Comparison of ENCODE assay signal across 21 cellular contexts in the genomic region with DNA sequence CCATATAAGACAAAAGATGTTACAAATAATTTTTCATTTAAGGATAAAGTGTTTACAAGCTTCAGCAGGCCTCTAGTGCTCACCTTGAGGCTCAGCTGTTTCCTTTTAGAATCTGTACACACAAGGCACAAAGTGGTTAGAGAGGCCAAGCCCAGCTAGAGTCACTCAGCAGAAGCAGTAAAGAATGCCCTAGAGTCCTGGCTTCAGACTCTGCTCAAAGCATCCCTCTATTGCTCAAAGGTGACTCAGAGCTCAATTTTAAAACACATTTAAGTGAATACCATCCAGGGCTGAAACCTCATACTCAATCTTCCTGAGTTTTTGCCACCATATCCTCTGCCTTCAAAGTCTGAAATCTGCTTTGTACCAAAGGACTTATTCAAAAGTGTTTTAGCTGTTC. TPM values are rescaled to one million over a fixed set of nuclear protein-coding genes. Genes with fewer than 3 reads are reported as not detected.
DNase-seq lines count a peak whose midpoint lies in the region; ATAC-seq and TF ChIP-seq lines count a peak whose summit lies in the region.
"Had no signal": no experiment of that assay in that cellular context is flagged by ENCODE, and none has a peak within 500 bp of the region (broad histone marks: within the 10 kb centered on the region; RNA-seq: fewer than 3 reads in every experiment).

No MANE protein-coding gene starts in this region.

- no peak overlapping the region for H2BK120ac ChIP-seq in neuronal stem cell (ENCODE audit: low read depth, low read length)

- H3K18ac ChIP-seq in neuronal stem cell (ENCODE audit: low read length), result no peak overlapping the region

- H4K20me1 ChIP-seq in GM23248 (ENCODE audit: insufficient read depth), result no peaks in the 10 kb centered on the region

- TF ChIP-seq CTCF in astrocyte of the spinal cord (IDR thresholded peaks at IDR 0.05; ENCODE audit: low read depth, low read length), result no peak
- TF ChIP-seq CTCF in foreskin fibroblast (IDR thresholded peaks at IDR 0.05; ENCODE audit: low read depth, low read length), result no peak

- no peaks in the 10 kb centered on the region for H3K36me3 ChIP-seq in GM23248 (ENCODE audit: low read depth)
- no peaks in the 10 kb centered on the region for H3K36me3 ChIP-seq in neuronal stem cell (replicated peaks in 1 of 2; ENCODE audit: control insufficient read depth in 2 of 2, insufficient read depth in 2 of 2, low read length in 2 of 2)
- H3K36me3 ChIP-seq: gastrocnemius medialis, sigmoid colon, vagina had no signal

- peaks cover 9% of the 10 kb centered on the region; the same call in 1 of the 2 replicates for H3K4me1 ChIP-seq in GM23248 (ENCODE audit: insufficient read depth)
- no peaks in the 10 kb centered on the region for H3K4me1 ChIP-seq in neuronal stem cell (ENCODE audit: control insufficient read depth in 2 of 2, insufficient read depth in 1 of 2, low read depth in 1 of 2, low read length in 2 of 2)
- H3K4me1 ChIP-seq: gastrocnemius medialis, sigmoid colon, vagina had no signal

- no peak overlapping the region for H3K14ac ChIP-seq in neuronal stem cell (ENCODE audit: low read length)

- no peaks in the 10 kb centered on the region for H3K27me3 Mint-ChIP-seq in T-helper 17 cell
- H3K27me3 Mint-ChIP-seq: CD4-positive, CD25-positive, alpha-beta regulatory T cell; memory B cell; naive B cell had no signal

- H3K9ac ChIP-seq in GM23248, result no peak overlapping the region
- no peak overlapping the region for H3K9ac ChIP-seq in neuronal stem cell (ENCODE audit: low read depth, low read length, poor library complexity)

- no peaks in the 10 kb centered on the region for H3K4me1 Mint-ChIP-seq in T-helper 17 cell
- H3K4me1 Mint-ChIP-seq: CD4-positive, CD25-positive, alpha-beta regulatory T cell; memory B cell; naive B cell had no signal

- H3K27ac ChIP-seq in GM23248, result peak overlapping the region; percentile 21; the same call in 1 of the 2 replicates
- H3K27ac ChIP-seq in neuronal stem cell (replicated peaks; ENCODE audit: low read length), result no peak overlapping the region
- H3K27ac ChIP-seq: gastrocnemius medialis, sigmoid colon, vagina had no signal

- peaks cover 23% of the 10 kb centered on the region for H3F3A ChIP-seq in GM23248 (ENCODE audit: insufficient read depth)

- H3K4me3 ChIP-seq in GM23248, result no peak overlapping the region
- no peak overlapping the region for H3K4me3 ChIP-seq in astrocyte of the spinal cord (ENCODE audit: low read depth, low read length)
- H3K4me3 ChIP-seq in foreskin fibroblast (ENCODE audit: low read depth in 1 of 2, low read length in 2 of 2), result no peak overlapping the region
- no peak overlapping the region for H3K4me3 ChIP-seq in neuronal stem cell (ENCODE audit: low read length in 2 of 2)
- H3K4me3 ChIP-seq: gastrocnemius medialis, sigmoid colon, vagina had no signal

- no peak overlapping the region for H2BK12ac ChIP-seq in neuronal stem cell (ENCODE audit: low read length)

- no peak overlapping the region for H3K4ac ChIP-seq in neuronal stem cell (ENCODE audit: low read length)

- H2AK5ac ChIP-seq in neuronal stem cell (ENCODE audit: low read depth, low read length), result no peak overlapping the region

- H3K79me2 ChIP-seq in GM23248 (ENCODE audit: insufficient read depth), result no peaks in the 10 kb centered on the region

- H2BK15ac ChIP-seq in neuronal stem cell (ENCODE audit: low read length), result no peak overlapping the region

- H3K9me3 ChIP-seq in GM23248 (ENCODE audit: low read depth) (no peaks in the 10 kb centered on the region), T-helper 17 cell (ENCODE audit: control insufficient read depth, low read length, poor library complexity, severe bottlenecking) (no peaks in the 10 kb centered on the region), neuronal stem cell (replicated peaks in 1 of 2; ENCODE audit: control insufficient read depth in 2 of 2, insufficient read depth in 1 of 2, low read depth in 1 of 2, low read length in 2 of 2) (no peaks in the 10 kb centered on the region)
- H3K9me3 ChIP-seq: gastrocnemius medialis, sigmoid colon, vagina had no signal

- ATAC-seq in T-helper 17 cell, result no peak
- ATAC-seq: gastrocnemius medialis had no signal

- no peaks in the 10 kb centered on the region for H3K36me3 Mint-ChIP-seq in T-helper 17 cell (ENCODE audit: low read depth)

- no peaks in the 10 kb centered on the region for H3K79me1 ChIP-seq in neuronal stem cell (ENCODE audit: low read depth, low read length)

- in situ Hi-C loops in GM23248 (cut with MboI) (no loop called here), astrocyte of the spinal cord (cut with HindIII; ENCODE audit: low sequenced_read_pairs) (no loop called here)

- no peak overlapping the region for H3K23ac ChIP-seq in neuronal stem cell (ENCODE audit: low read depth, low read length, poor library complexity)

- H4K8ac ChIP-seq in neuronal stem cell (ENCODE audit: low read depth, low read length), result no peak overlapping the region

- H2AFZ ChIP-seq in GM23248, result no peak overlapping the region
- H2AFZ ChIP-seq in neuronal stem cell (ENCODE audit: low read length), result no peak overlapping the region

- no peaks in the 10 kb centered on the region for H3K9me2 ChIP-seq in GM23248 (ENCODE audit: insufficient read depth)

- H3K27me3 ChIP-seq in GM23248 (replicated peaks; ENCODE audit: insufficient read depth), result no peaks in the 10 kb centered on the region
- H3K27me3 ChIP-seq in neuronal stem cell (ENCODE audit: control insufficient read depth in 3 of 3, insufficient read depth in 3 of 3, low read depth in 1 of 3, low read length in 3 of 3), result no peaks in the 10 kb centered on the region
- H3K27me3 ChIP-seq: gastrocnemius medialis, sigmoid colon, vagina had no signal

- no peak overlapping the region for H3K4me3 Mint-ChIP-seq in T-helper 17 cell
- H3K4me3 Mint-ChIP-seq: CD4-positive, CD25-positive, alpha-beta regulatory T cell; memory B cell; naive B cell; T-helper 1 cell treated with Interleukin-12 subunit alpha and Interleukin-12 subunit beta and Interleukin-4 antibody, amounts not matched to agents 30 μg/mL and 1 μg/mL, for 36 hours had no signal

- no peak overlapping the region for H4K91ac ChIP-seq in neuronal stem cell (ENCODE audit: low read depth, low read length, poor library complexity)

- no peak overlapping the region for H3K4me2 ChIP-seq in GM23248 (ENCODE audit: unreplicated experiment)
- no peak overlapping the region for H3K4me2 ChIP-seq in neuronal stem cell (ENCODE audit: insufficient read depth, low read length, poor library complexity, severe bottlenecking)

- H3K27ac Mint-ChIP-seq in T-helper 17 cell, result no peak overlapping the region
- H3K27ac Mint-ChIP-seq: CD4-positive, CD25-positive, alpha-beta regulatory T cell; memory B cell; T-helper 1 cell treated with Interleukin-12 subunit alpha and Interleukin-12 subunit beta and Interleukin-4 antibody, amounts not matched to agents 30 μg/mL and 1 μg/mL, for 36 hours had no signal

- no peak overlapping the region for H2BK5ac ChIP-seq in neuronal stem cell (ENCODE audit: low read length)

- DNase-seq in AG08396 (ENCODE audit: low spot score), result peak; percentile 39
- peak; percentile 78 for DNase-seq in GM23248
- DNase-seq in astrocyte of the spinal cord (ENCODE audit: low read depth, low spot score), result peak; percentile 33
- DNase-seq in foreskin fibroblast, result peak; percentile 50 to 78
- DNase-seq in T-helper 17 cell, result no peak
- no peak for DNase-seq in CD1c-positive myeloid dendritic cell (ENCODE audit: extremely low spot score)
- no peak for DNase-seq in NCI-H187 (lab: John Stamatoyannopoulos, UW)
- no peak for DNase-seq in neuronal stem cell (ENCODE audit: low spot score)
- DNase-seq: activated CD4-positive, alpha-beta T cell treated with anti-CD3 and anti-CD28 coated beads, Interleukin-2, amount 50 U/mL, for 48 hours; CD4-positive, CD25-positive, alpha-beta regulatory T cell; DMS 273 treated with DMSO at 0.1 percent for 48 hours; effector memory CD4-positive, alpha-beta T cell; gastrocnemius medialis; naive B cell; NCI-H774; OCI-M1; SIG-M5; sigmoid colon had no signal

RNA-seq across cellular contexts. Expression of a gene that starts 22.6 kb away (rescaled TPM):
- 5.2 and 6.1 TPM in 2 replicates for total RNA-seq in GM23248 (2014; rRNA removed; shearing (Covaris generic))
- 7.0 and 7.9 TPM in 2 replicates for polyA plus RNA-seq in GM23248 (2016; fragmentation: Nextera tagmentation; extraction: Ambion mirVana)
- 10 to 100 TPM; 48.6 to 51.5 TPM for total RNA-seq in T-helper 17 cell
- 17.6 TPM for polyA plus RNA-seq in neuronal stem cell (2013, experiment 1 of 2)
- polyA plus RNA-seq in neuronal stem cell (2013, experiment 2 of 2), result 17.6 TPM

Comparison
In these comparisons a context has a peak if more than half of its experiments do, and no peak if none do; other contexts are left out.
1. DNase-seq: peak in AG08396 (single experiment), GM23248 (single experiment), astrocyte of the spinal cord (single experiment) and foreskin fibroblast (2 of 2); none in T-helper 17 cell (0 of 3), CD1c-positive myeloid dendritic cell (single experiment), NCI-H187 (0 of 2) and neuronal stem cell (single experiment).